ENCODE assay signal across 13 cellular contexts in genomic region chr3:52089691-52090090, GRCh38. TPM values are rescaled to one million over a fixed set of nuclear protein-coding genes. Genes with fewer than 3 reads are reported as not detected.
DNase-seq lines count a peak whose midpoint lies in the region; ATAC-seq, FAIRE-seq and TF ChIP-seq lines count a peak whose summit lies in the region.
"Had no signal": no experiment of that assay in that cellular context is flagged by ENCODE, and none has a peak within 500 bp of the region (broad histone marks: within the 10 kb centered on the region; RNA-seq: fewer than 3 reads in every experiment).

No MANE protein-coding gene starts in this region.

- no peak for ATAC-seq in left ventricle myocardium superior
- ATAC-seq: activated T-cell treated with anti-CD3 and anti-CD28 coated beads, Interleukin-2, amount 50 U/mL, for 4 hours had no signal

- H3K36me3 ChIP-seq in BLaER1 (peaks cover 8% of the 10 kb centered on the region), astrocyte (ENCODE audit: insufficient read depth, low read length) (no peaks in the 10 kb centered on the region), sigmoid colon (no peaks in the 10 kb centered on the region)
- H3K36me3 ChIP-seq: adrenal gland had no signal

- peaks cover 100% of the 10 kb centered on the region for H3K4me1 ChIP-seq in BLaER1
- peaks cover 61% of the 10 kb centered on the region for H3K4me1 ChIP-seq in astrocyte (ENCODE audit: insufficient read depth, low read length)
- H3K4me1 ChIP-seq in sigmoid colon: peaks cover 0 to 22% (median 16%) of the 10 kb centered on the region in 4 donors

- intact Hi-C loops in left ventricle myocardium superior (cut with micrococcal nuclease): no loop called here
- intact Hi-C loops in sigmoid colon (cut with DNase I): no loop called here

- H3K27me3 Mint-ChIP-seq in astrocyte (ENCODE audit: low read depth, unreplicated experiment): peaks cover 1% of the 10 kb centered on the region

- no peak overlapping the region for H3K4me3 Mint-ChIP-seq in astrocyte (ENCODE audit: unreplicated experiment)
- H3K4me3 Mint-ChIP-seq: activated T-cell treated with anti-CD3 and anti-CD28 coated beads, Interleukin-2, amount 50 U/mL, for 4 hours had no signal

- no peaks in the 10 kb centered on the region for H3K9me3 ChIP-seq in BLaER1
- H3K9me3 ChIP-seq in astrocyte (ENCODE audit: insufficient read depth, low read depth, low read length): no peaks in the 10 kb centered on the region
- no peaks in the 10 kb centered on the region for H3K9me3 ChIP-seq in sigmoid colon
- H3K9me3 ChIP-seq: adrenal gland had no signal

- peak overlapping the region; percentile 91 for H3K4me2 ChIP-seq in BLaER1
- H3K4me2 ChIP-seq in astrocyte (ENCODE audit: low read length): peak overlapping the region; percentile 72

- H3K9me3 Mint-ChIP-seq in astrocyte (ENCODE audit: unreplicated experiment): no peaks in the 10 kb centered on the region
- H3K9me3 Mint-ChIP-seq: activated T-cell treated with anti-CD3 and anti-CD28 coated beads, Interleukin-2, amount 50 U/mL, for 4 hours had no signal

- WGBS in sigmoid colon, 2 donors: 93% methylated on average over 4 of the region's 4 CpGs

- FAIRE-seq in astrocyte (lab: Jason Lieb, UNC): no peak
- FAIRE-seq: islet of Langerhans had no signal

- no peak for TF ChIP-seq EP300 in sigmoid colon (IDR thresholded peaks at IDR 0.05)

- no peaks in the 10 kb centered on the region for H3K79me2 ChIP-seq in astrocyte (ENCODE audit: insufficient read depth, low read length)

- peak overlapping the region; percentile 96 for H3K27ac Mint-ChIP-seq in astrocyte (ENCODE audit: unreplicated experiment)

- DNase-seq in astrocyte (ENCODE audit: low read depth) (no peak), left ventricle myocardium superior (peak; percentile 7), sigmoid colon (no peak), NCI-H1417 treated with DMSO at 0.1 percent for 48 hours (lab: John Stamatoyannopoulos, UW) (no peak), NCI-H82 (lab: John Stamatoyannopoulos, UW) (no peak), iPS-NIHi7 (ENCODE audit: extremely low spot score) (no peak)
- no peak for DNase-seq in activated CD8-positive, alpha-beta memory T cell treated with anti-CD3 and anti-CD28 coated beads for 24 hours
- DNase-seq: activated CD4-positive, alpha-beta T cell treated with anti-CD3 and anti-CD28 coated beads for 1 hour; activated T-cell treated with anti-CD3 and anti-CD28 coated beads, Interleukin-2, amount 50 U/mL, for 4 hours; T-helper 1 cell had no signal

- H3K27ac ChIP-seq in BLaER1 (peak overlapping the region; percentile 82), astrocyte (ENCODE audit: low read depth, low read length) (peak overlapping the region; percentile 96), sigmoid colon (peak overlapping the region in 3 of 4 donors; percentile 3 to 68 (median 45))

- no peak for TF ChIP-seq POLR2A in sigmoid colon (IDR thresholded peaks at IDR 0.05)

- no peak for TF ChIP-seq CTCF in astrocyte (IDR thresholded peaks at IDR 0.05; ENCODE audit: insufficient read depth, low read depth, low read length)
- TF ChIP-seq CTCF in sigmoid colon (IDR thresholded peaks at IDR 0.05): no peak

- peaks cover 5% of the 10 kb centered on the region; the same call in 1 of the 2 replicates for H4K20me1 ChIP-seq in BLaER1
- no peaks in the 10 kb centered on the region for H4K20me1 ChIP-seq in astrocyte (ENCODE audit: insufficient read depth, low read length)

- H3K36me3 Mint-ChIP-seq in astrocyte (ENCODE audit: low read depth, unreplicated experiment): no peaks in the 10 kb centered on the region

- peak overlapping the region; percentile 2; the same call in 1 of the 2 replicates for H3K4me3 ChIP-seq in BLaER1
- H3K4me3 ChIP-seq in astrocyte (ENCODE audit: insufficient read depth, low read depth, low read length): no peak overlapping the region
- no peak overlapping the region for H3K4me3 ChIP-seq in sigmoid colon
- H3K4me3 ChIP-seq: adrenal gland had no signal

- peaks cover 52% of the 10 kb centered on the region for H3K4me1 Mint-ChIP-seq in astrocyte (ENCODE audit: low read depth, unreplicated experiment)

- peak overlapping the region; percentile 13 for H2AFZ ChIP-seq in astrocyte (ENCODE audit: low read depth, low read length)

- H3K9ac ChIP-seq in BLaER1: peak overlapping the region; percentile 74
- peak overlapping the region; percentile 83 for H3K9ac ChIP-seq in astrocyte (ENCODE audit: low read length)

- no peaks in the 10 kb centered on the region for H3K27me3 ChIP-seq in BLaER1
- H3K27me3 ChIP-seq in astrocyte (ENCODE audit: insufficient read depth, low read length): no peaks in the 10 kb centered on the region
- H3K27me3 ChIP-seq in sigmoid colon: no peaks in the 10 kb centered on the region
- H3K27me3 ChIP-seq: adrenal gland had no signal

RNA-seq across cellular contexts. Expression of gene DUSP7, which starts 33.3 kb away (rescaled TPM):
- 24.2 and 24.9 TPM in 2 replicates for total RNA-seq in astrocyte
- total RNA-seq in left ventricle myocardium superior: 25.2 TPM
- total RNA-seq in sigmoid colon: 1 to 10 TPM; 6.3 to 7.5 (median 7.0) TPM
- 1 to 10 TPM; 3.0 to 7.6 (median 4.2) TPM for polyA plus RNA-seq in sigmoid colon

Comparison
In these comparisons a context has a peak if more than half of its experiments do, and no peak if none do; other contexts are left out.
1. H3K27ac ChIP-seq: peak in every context shown above with its lines; median percentile 96 in astrocyte; 82 in BLaER1; 45 in sigmoid colon.